In genomic region chr9:70413427-70413797, GRCh38 we compare ENCODE assay signal across 8 cellular contexts. TPM values are rescaled to one million over a fixed set of nuclear protein-coding genes. Genes with fewer than 3 reads are reported as not detected.
DNase-seq lines count a peak whose midpoint lies in the region; ATAC-seq and TF ChIP-seq lines count a peak whose summit lies in the region.

No MANE protein-coding gene starts in this region.

- peak overlapping the region; percentile 100 for H3K27ac Mint-ChIP-seq in T-helper 1 cell treated with Interleukin-12 subunit alpha and Interleukin-12 subunit beta and Interleukin-4 antibody, amounts not matched to agents 30 μg/mL and 1 μg/mL, for 36 hours
- peak overlapping the region; percentile 100 for H3K27ac Mint-ChIP-seq in effector memory CD8-positive, alpha-beta T cell

- peaks cover 0 to 3% of the 10 kb centered on the region in 2 donors for H3K36me3 ChIP-seq in mucosa of rectum (ENCODE audit: control insufficient read depth in 2 of 2, insufficient read depth in 2 of 2, low read length in 2 of 2)
- H3K36me3 ChIP-seq in vagina, result no peaks in the 10 kb centered on the region

- no peak for TF ChIP-seq CTCF in vagina (IDR thresholded peaks at IDR 0.05)

- H3K9me3 ChIP-seq in mucosa of rectum (ENCODE audit: control insufficient read depth in 2 of 2, low read length in 2 of 2) (no peaks in the 10 kb centered on the region), vagina (no peaks in the 10 kb centered on the region)

- H3K4me3 ChIP-seq in mucosa of rectum (ENCODE audit: low read length in 2 of 2) (peak overlapping the region; percentile 86 to 100), vagina (peak overlapping the region; percentile 65 to 91)

- TF ChIP-seq POLR2A in vagina (IDR thresholded peaks at IDR 0.05), result no peak

- DNase-seq in COLO668 (lab: John Stamatoyannopoulos, UW; ENCODE audit: unreplicated experiment) (peak; percentile 61), vagina (ENCODE audit: extremely low spot score in 2 of 2) (no peak), EL (no peak)
- peak in 1 of 3 experiments; percentile 64 for DNase-seq in effector memory CD8-positive, alpha-beta T cell

- H3K4me3 Mint-ChIP-seq in T-helper 1 cell treated with Interleukin-12 subunit alpha and Interleukin-12 subunit beta and Interleukin-4 antibody, amounts not matched to agents 30 μg/mL and 1 μg/mL, for 36 hours, result peak overlapping the region; percentile 96
- peak overlapping the region; percentile 98 to 99 for H3K4me3 Mint-ChIP-seq in effector memory CD8-positive, alpha-beta T cell

- peak; percentile 13 for ATAC-seq in GM19025 (IDR thresholded peaks at IDR 0.05; ENCODE audit: low read depth, unreplicated experiment)
- ATAC-seq in HG03135 (IDR thresholded peaks at IDR 0.05; ENCODE audit: unreplicated experiment), result peak; percentile 27
- ATAC-seq in effector memory CD8-positive, alpha-beta T cell (replicated peaks), result peak; percentile 44

- peaks cover 3% of the 10 kb centered on the region for H3K36me3 Mint-ChIP-seq in T-helper 1 cell treated with Interleukin-12 subunit alpha and Interleukin-12 subunit beta and Interleukin-4 antibody, amounts not matched to agents 30 μg/mL and 1 μg/mL, for 36 hours (ENCODE audit: low read depth)
- peaks cover 35% of the 10 kb centered on the region for H3K36me3 Mint-ChIP-seq in effector memory CD8-positive, alpha-beta T cell (ENCODE audit: insufficient read depth)

- peak overlapping the region; percentile 98 to 100 for H3K9ac ChIP-seq in mucosa of rectum (ENCODE audit: low read depth in 1 of 2, low read length in 2 of 2)

- H3K27ac ChIP-seq in mucosa of rectum (ENCODE audit: low read depth in 2 of 2, low read length in 2 of 2) (peak overlapping the region; percentile 100), vagina (peak overlapping the region; percentile 100)

- no peaks in the 10 kb centered on the region for H3K27me3 Mint-ChIP-seq in T-helper 1 cell treated with Interleukin-12 subunit alpha and Interleukin-12 subunit beta and Interleukin-4 antibody, amounts not matched to agents 30 μg/mL and 1 μg/mL, for 36 hours (ENCODE audit: low read depth)
- no peaks in the 10 kb centered on the region for H3K27me3 Mint-ChIP-seq in effector memory CD8-positive, alpha-beta T cell

- peaks cover 43% of the 10 kb centered on the region for H3K4me1 Mint-ChIP-seq in T-helper 1 cell treated with Interleukin-12 subunit alpha and Interleukin-12 subunit beta and Interleukin-4 antibody, amounts not matched to agents 30 μg/mL and 1 μg/mL, for 36 hours (ENCODE audit: low read depth)
- peaks cover 32 to 44% of the 10 kb centered on the region in 2 donors for H3K4me1 Mint-ChIP-seq in effector memory CD8-positive, alpha-beta T cell (ENCODE audit: low read depth in 2 of 2)

- intact Hi-C loops in vagina (cut with DNase I), result loop anchor here (2.0 to 5.0 kb wide), 2 partner anchors 69 to 174 kb away; no protein-coding TSS in a partner anchor

- H3K4me1 ChIP-seq in mucosa of rectum (ENCODE audit: control insufficient read depth in 2 of 2, insufficient read depth in 2 of 2, low read length in 2 of 2), result peaks cover 30 to 48% of the 10 kb centered on the region in 2 donors
- peaks cover 59% of the 10 kb centered on the region for H3K4me1 ChIP-seq in vagina

- H3K27me3 ChIP-seq in mucosa of rectum (ENCODE audit: control insufficient read depth in 2 of 2, insufficient read depth in 2 of 2, low read length in 2 of 2) (no peaks in the 10 kb centered on the region), vagina (no peaks in the 10 kb centered on the region)

- H3K9me3 Mint-ChIP-seq in T-helper 1 cell treated with Interleukin-12 subunit alpha and Interleukin-12 subunit beta and Interleukin-4 antibody, amounts not matched to agents 30 μg/mL and 1 μg/mL, for 36 hours, result no peaks in the 10 kb centered on the region
- H3K9me3 Mint-ChIP-seq in effector memory CD8-positive, alpha-beta T cell, result no peaks in the 10 kb centered on the region

RNA-seq across cellular contexts. Expression of gene KLF9, which starts 1.0 kb away (rescaled TPM):
- total RNA-seq in vagina, result 98.5 TPM
